10 cellular contexts compared by ENCODE assay signal in the genomic region with DNA sequence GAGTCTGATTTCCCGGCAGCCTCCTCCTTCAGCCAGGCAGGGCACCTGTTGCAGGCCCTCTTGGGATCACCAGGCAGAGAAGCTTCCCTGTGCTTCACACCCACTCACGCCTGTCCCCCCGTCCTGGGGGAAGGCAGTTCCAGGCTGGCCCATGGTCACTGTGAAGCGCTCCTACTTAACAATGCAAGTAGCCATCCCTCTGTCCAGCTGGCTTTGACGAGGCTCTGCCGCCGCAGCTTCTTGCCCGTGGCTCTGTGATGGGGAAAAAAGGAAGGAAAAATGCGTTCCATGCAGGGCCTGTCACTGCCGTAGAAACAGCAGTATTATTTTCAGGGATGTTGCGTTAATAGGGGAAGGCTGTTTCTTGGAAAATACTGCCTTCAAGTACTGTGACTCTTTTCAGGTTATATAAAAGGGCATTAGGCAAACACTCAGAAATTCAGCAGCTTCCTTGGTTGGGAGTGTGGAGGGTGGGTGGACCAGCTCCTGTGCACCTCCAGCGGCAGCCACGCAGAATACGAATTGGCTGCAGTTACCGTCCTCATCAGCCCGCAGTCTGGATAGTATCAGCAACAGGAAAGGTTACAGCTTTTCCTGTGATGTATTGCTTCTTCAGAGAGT.
DNase-seq lines count a peak whose midpoint lies in the region; ATAC-seq, FAIRE-seq and TF ChIP-seq lines count a peak whose summit lies in the region.
"Had no signal": no experiment of that assay in that cellular context is flagged by ENCODE, and none has a peak within 500 bp of the region (broad histone marks: within the 10 kb centered on the region; RNA-seq: fewer than 3 reads in every experiment).

No MANE protein-coding gene starts in this region.

- TF ChIP-seq CTCF in colonic mucosa (IDR thresholded peaks at IDR 0.05), result no peak
- TF ChIP-seq CTCF in HepG2 (CRISPR knock-in tag; IDR thresholded peaks at IDR 0.05), result no peak
- no peak for TF ChIP-seq CTCF in spleen (IDR thresholded peaks at IDR 0.05 in 8 of 11, conservative IDR thresholded peaks at IDR 0.05 in 3 of 11)

- H3K27me3 ChIP-seq in colonic mucosa (no peaks in the 10 kb centered on the region), HepG2 (ENCODE audit: control insufficient read depth in 1 of 2, insufficient read depth in 2 of 2, low read length in 2 of 2) (peaks cover 8 to 48% of the 10 kb centered on the region in 2 experiments), spleen (replicated peaks in 1 of 7) (peaks cover 0 to 13% (median 0%) of the 10 kb centered on the region in 7 donors)

- no peaks in the 10 kb centered on the region for H4K20me1 ChIP-seq in HepG2 (ENCODE audit: insufficient read depth, low read length)

- no peaks in the 10 kb centered on the region for H3K36me3 ChIP-seq in colonic mucosa
- H3K36me3 ChIP-seq in HepG2 (replicated peaks in 1 of 2; ENCODE audit: control insufficient read depth in 1 of 2, insufficient read depth in 2 of 2, low read length in 2 of 2), result no peaks in the 10 kb centered on the region
- H3K36me3 ChIP-seq in spleen, result no peaks in the 10 kb centered on the region

- ATAC-seq in HepG2, result no peak; the same call in 2 of the 3 replicates

- H3K9ac ChIP-seq in colonic mucosa (ENCODE audit: low read depth in 2 of 2, low read length in 2 of 2) (no peak overlapping the region), HepG2 (ENCODE audit: insufficient read depth, low read depth, low read length) (no peak overlapping the region)

- H2AFZ ChIP-seq in HepG2 (ENCODE audit: low read length), result no peak overlapping the region

- no peaks in the 10 kb centered on the region for H3K4me1 ChIP-seq in colonic mucosa
- peaks cover 6% of the 10 kb centered on the region; the same call in 1 of the 2 replicates for H3K4me1 ChIP-seq in HepG2 (ENCODE audit: insufficient read depth, low read length)
- H3K4me1 ChIP-seq in spleen, result peaks cover 0 to 19% (median 0%) of the 10 kb centered on the region in 6 donors

- TF ChIP-seq RAD21 in HepG2 (CRISPR knock-in tag; IDR thresholded peaks at IDR 0.05), result no peak

- BruUV-seq in HepG2 (replicated peaks; lab: Mats Ljungman, UMichigan), result no TSS peak

- CTCF ChIA-PET in HepG2 (lab: Yijun Ruan, JAX; ENCODE audit: low intra/inter-chr PET ratio, low total read pairs), result no interaction called here

- intact Hi-C loops in colonic mucosa (cut with DNase I) (no loop called here), HepG2 (cut with micrococcal nuclease; ENCODE audit: unreplicated experiment) (no loop called here), spleen (cut with DNase I; ENCODE audit: low total_unique reads) (no loop called here)

- H3K4me3 ChIP-seq in colonic mucosa (no peak overlapping the region), HepG2 (replicated peaks in 1 of 3; ENCODE audit: insufficient read depth in 1 of 3, low read depth in 2 of 3, low read length in 3 of 3) (no peak overlapping the region), spleen (no peak overlapping the region)

- DNase-seq in NCI-H1092 treated with DMSO at 0.1 percent for 48 hours (lab: John Stamatoyannopoulos, UW) (peak; percentile 82), colonic mucosa (no peak), HepG2 (ENCODE audit: low spot score) (no peak), spleen (peak; percentile 43), OCI-M1 (lab: John Stamatoyannopoulos, UW) (no peak), kidney tubule cell (ENCODE audit: low spot score) (no peak)
- DNase-seq in activated CD8-positive, alpha-beta memory T cell treated with anti-CD3 and anti-CD28 coated beads, Interleukin-2, amount 50 U/mL, for 4 hours, result no peak
- no peak for DNase-seq in activated CD4-positive, alpha-beta T cell treated with anti-CD3 and anti-CD28 coated beads, Interleukin-2, amount 50 U/mL, for 1 hour
- DNase-seq: kidney glomerular epithelial cell, NCI-H82 had no signal

- H3K79me2 ChIP-seq in HepG2 (ENCODE audit: insufficient read depth, low read length), result no peaks in the 10 kb centered on the region

- H3K9me3 ChIP-seq in colonic mucosa, result no peaks in the 10 kb centered on the region
- H3K9me3 ChIP-seq in HepG2 (ENCODE audit: low read length), result peaks cover 3% of the 10 kb centered on the region
- H3K9me3 ChIP-seq in spleen, result peaks cover 0 to 4% (median under 1%) of the 10 kb centered on the region in 8 donors

- H3K4me2 ChIP-seq in HepG2 (ENCODE audit: low read depth, low read length), result 0 out of 2 replicates have a peak overlapping the region, but pooled peaks have one; percentile 24

- WGBS in HepG2 (ENCODE audit: low lambda C conversion rate), result 65% methylated on average over 16 of the region's 16 CpGs
- 70 to 82% (median 77%) methylated on average over 16 of the region's 16 CpGs for WGBS in spleen, 5 donors

- in situ Hi-C loops in HepG2 (cut with HindIII; ENCODE audit: extremely low pct_ligation_motif_present, low pct_unique_long_range_greater_than_20kb), result no loop called here

- TF ChIP-seq EP300 in HepG2 (IDR thresholded peaks at IDR 0.05; ENCODE audit: low read depth in 2 of 2, low read length in 2 of 2) (no peak), HepG2 (CRISPR knock-in tag; IDR thresholded peaks at IDR 0.05; ENCODE audit: borderline replicate concordance) (no peak)

- FAIRE-seq in HepG2 (lab: Jason Lieb, UNC), result no peak

- peak overlapping the region; percentile 24 for H3K27ac ChIP-seq in colonic mucosa
- H3K27ac ChIP-seq in HepG2 (ENCODE audit: extremely low read length, insufficient read depth, low read length), result no peak overlapping the region
- H3K27ac ChIP-seq in spleen, result no peak overlapping the region

- TF ChIP-seq POLR2A in HepG2 (IDR thresholded peaks at IDR 0.05; ENCODE audit: insufficient read depth in 1 of 2, low read depth in 2 of 2, low read length in 2 of 2), result no peak
- TF ChIP-seq POLR2A in spleen (IDR thresholded peaks at IDR 0.05), result no peak

- POLR2A ChIA-PET in HepG2 (lab: Yijun Ruan, JAX), result no interaction called here

TF ChIP-seq in HepG2, 621 proteins besides CTCF, POLR2A, EP300 and RAD21 (continues in another document):
- TF ChIP-seq TBP (CRISPR knock-in tag; IDR thresholded peaks at IDR 0.05) (no peak), ZBTB1 (CRISPR knock-in tag; IDR thresholded peaks at IDR 0.05; ENCODE audit: borderline replicate concordance) (no peak), NCOA5 (CRISPR knock-in tag; IDR thresholded peaks at IDR 0.05) (no peak), TFDP1 (CRISPR knock-in tag; IDR thresholded peaks at IDR 0.05; ENCODE audit: borderline replicate concordance) (no peak), ZNF746 (CRISPR knock-in tag; IDR thresholded peaks at IDR 0.05) (no peak), ELF3 (CRISPR knock-in tag; IDR thresholded peaks at IDR 0.05) (no peak), ZNF550 (CRISPR knock-in tag; IDR thresholded peaks at IDR 0.05; ENCODE audit: borderline replicate concordance) (no peak), HOXA3 (CRISPR knock-in tag; IDR thresholded peaks at IDR 0.05) (no peak), SIN3A (IDR thresholded peaks at IDR 0.05; ENCODE audit: borderline replicate concordance, low read depth, low read length) (no peak), ZNF326 (CRISPR knock-in tag; IDR thresholded peaks at IDR 0.05; ENCODE audit: borderline replicate concordance) (no peak), BRCA1 (CRISPR knock-in tag; IDR thresholded peaks at IDR 0.05) (no peak), ZNF451 (CRISPR knock-in tag; IDR thresholded peaks at IDR 0.05) (no peak), ZBTB20 (CRISPR knock-in tag; IDR thresholded peaks at IDR 0.05; ENCODE audit: borderline replicate concordance, low read depth) (no peak), ZC3H13 (CRISPR knock-in tag; IDR thresholded peaks at IDR 0.05) (no peak)
- TF ChIP-seq, protein P1, sequence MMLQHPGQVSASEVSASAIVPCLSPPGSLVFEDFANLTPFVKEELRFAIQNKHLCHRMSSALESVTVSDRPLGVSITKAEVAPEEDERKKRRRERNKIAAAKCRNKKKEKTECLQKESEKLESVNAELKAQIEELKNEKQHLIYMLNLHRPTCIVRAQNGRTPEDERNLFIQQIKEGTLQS (CRISPR knock-in tag; IDR thresholded peaks at IDR 0.05), result no peak
- TF ChIP-seq, protein P2, sequence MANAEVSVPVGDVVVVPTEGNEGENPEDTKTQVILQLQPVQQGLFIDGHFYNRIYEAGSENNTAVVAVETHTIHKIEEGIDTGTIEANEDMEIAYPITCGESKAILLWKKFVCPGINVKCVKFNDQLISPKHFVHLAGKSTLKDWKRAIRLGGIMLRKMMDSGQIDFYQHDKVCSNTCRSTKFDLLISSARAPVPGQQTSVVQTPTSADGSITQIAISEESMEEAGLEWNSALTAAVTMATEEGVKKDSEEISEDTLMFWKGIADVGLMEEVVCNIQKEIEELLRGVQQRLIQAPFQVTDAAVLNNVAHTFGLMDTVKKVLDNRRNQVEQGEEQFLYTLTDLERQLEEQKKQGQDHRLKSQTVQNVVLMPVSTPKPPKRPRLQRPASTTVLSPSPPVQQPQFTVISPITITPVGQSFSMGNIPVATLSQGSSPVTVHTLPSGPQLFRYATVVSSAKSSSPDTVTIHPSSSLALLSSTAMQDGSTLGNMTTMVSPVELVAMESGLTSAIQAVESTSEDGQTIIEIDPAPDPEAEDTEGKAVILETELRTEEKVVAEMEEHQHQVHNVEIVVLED (CRISPR knock-in tag; IDR thresholded peaks at IDR 0.05; ENCODE audit: borderline replicate concordance), result no peak
- TF ChIP-seq, protein P3, sequence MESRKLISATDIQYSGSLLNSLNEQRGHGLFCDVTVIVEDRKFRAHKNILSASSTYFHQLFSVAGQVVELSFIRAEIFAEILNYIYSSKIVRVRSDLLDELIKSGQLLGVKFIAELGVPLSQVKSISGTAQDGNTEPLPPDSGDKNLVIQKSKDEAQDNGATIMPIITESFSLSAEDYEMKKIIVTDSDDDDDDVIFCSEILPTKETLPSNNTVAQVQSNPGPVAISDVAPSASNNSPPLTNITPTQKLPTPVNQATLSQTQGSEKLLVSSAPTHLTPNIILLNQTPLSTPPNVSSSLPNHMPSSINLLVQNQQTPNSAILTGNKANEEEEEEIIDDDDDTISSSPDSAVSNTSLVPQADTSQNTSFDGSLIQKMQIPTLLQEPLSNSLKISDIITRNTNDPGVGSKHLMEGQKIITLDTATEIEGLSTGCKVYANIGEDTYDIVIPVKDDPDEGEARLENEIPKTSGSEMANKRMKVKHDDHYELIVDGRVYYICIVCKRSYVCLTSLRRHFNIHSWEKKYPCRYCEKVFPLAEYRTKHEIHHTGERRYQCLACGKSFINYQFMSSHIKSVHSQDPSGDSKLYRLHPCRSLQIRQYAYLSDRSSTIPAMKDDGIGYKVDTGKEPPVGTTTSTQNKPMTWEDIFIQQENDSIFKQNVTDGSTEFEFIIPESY (CRISPR knock-in tag; IDR thresholded peaks at IDR 0.05), result no peak

Comparison
In these comparisons a context has a peak if more than half of its experiments do, and no peak if none do; other contexts are left out.
1. DNase-seq: peak in NCI-H1092 treated with DMSO at 0.1 percent for 48 hours (single experiment) and spleen (single experiment); none in colonic mucosa (single experiment), HepG2 (single experiment), OCI-M1 (single experiment), activated CD8-positive, alpha-beta memory T cell treated with anti-CD3 and anti-CD28 coated beads, Interleukin-2, amount 50 U/mL, for 4 hours (single experiment), kidney tubule cell (single experiment) and activated CD4-positive, alpha-beta T cell treated with anti-CD3 and anti-CD28 coated beads, Interleukin-2, amount 50 U/mL, for 1 hour (single experiment).